ENCODE assay signal across 8 cellular contexts in genomic region chr20:44805991-44806729, GRCh38.
A peak's percentile ranks its signal among the peaks of the same experiment; 100 is the strongest.
DNase-seq lines count a peak whose midpoint lies in the region; ATAC-seq and TF ChIP-seq lines count a peak whose summit lies in the region.

No MANE protein-coding gene starts in this region.

- intact Hi-C loops in tibial artery (cut with DNase I; ENCODE audit: low total_unique reads), result no loop called here

- H3K36me3 ChIP-seq in WERI-Rb-1 (peaks cover 17% of the 10 kb centered on the region), tibial artery (no peaks in the 10 kb centered on the region)

- H3K4me3 ChIP-seq in WERI-Rb-1 (ENCODE audit: low read depth, low read length) (no peak overlapping the region), tibial artery (no peak overlapping the region)

- H3K27ac ChIP-seq in WERI-Rb-1, result peak overlapping the region; percentile 26
- no peak overlapping the region for H3K27ac ChIP-seq in tibial artery

- DNase-seq in NCI-H1417 (lab: John Stamatoyannopoulos, UW) (peak in 2 of 3 experiments; percentile 81 to 89), NCI-H1417 treated with DMSO at 0.1 percent for 48 hours (lab: John Stamatoyannopoulos, UW) (no peak), WERI-Rb-1 (peak; percentile 48), iPS DF 19.7 (ENCODE audit: low read depth, low spot score) (peak; percentile 63), tibial artery (peak; percentile 84 to 86), NCI-H187 treated with DMSO at 0.1 percent for 48 hours (lab: John Stamatoyannopoulos, UW) (no peak), NCI-H774 (lab: John Stamatoyannopoulos, UW) (no peak)

- no peaks in the 10 kb centered on the region for H3K27me3 ChIP-seq in WERI-Rb-1 (ENCODE audit: insufficient read depth, low read depth, severe bottlenecking)
- peaks cover 0 to 71% of the 10 kb centered on the region in 2 donors for H3K27me3 ChIP-seq in tibial artery

- peaks cover 0 to 20% (median 13%) of the 10 kb centered on the region in 4 donors for H3K4me1 ChIP-seq in tibial artery

- H3K9me3 ChIP-seq in WERI-Rb-1 (ENCODE audit: severe bottlenecking) (no peaks in the 10 kb centered on the region), tibial artery (no peaks in the 10 kb centered on the region)

- TF ChIP-seq CTCF in WERI-Rb-1 (IDR thresholded peaks at IDR 0.05; ENCODE audit: low read depth, low read length) (no peak), tibial artery (IDR thresholded peaks at IDR 0.05) (no peak)

- ATAC-seq in GM21737 (IDR thresholded peaks at IDR 0.05; ENCODE audit: unreplicated experiment), result no peak

Comparison
In these comparisons a context has a peak if more than half of its experiments do, and no peak if none do; other contexts are left out.
1. DNase-seq: peak in NCI-H1417 (2 of 3), WERI-Rb-1 (single experiment), iPS DF 19.7 (single experiment) and tibial artery (2 of 2); none in NCI-H1417 treated with DMSO at 0.1 percent for 48 hours (single experiment), NCI-H187 treated with DMSO at 0.1 percent for 48 hours (single experiment) and NCI-H774 (single experiment).